In genomic region chr10:116007256-116007891, GRCh38 we compare ENCODE assay signal across 23 cellular contexts.
DNase-seq lines count a peak whose midpoint lies in the region; ATAC-seq and TF ChIP-seq lines count a peak whose summit lies in the region.
"Had no signal": no experiment of that assay in that cellular context is flagged by ENCODE, and none has a peak within 500 bp of the region (broad histone marks: within the 10 kb centered on the region; RNA-seq: fewer than 3 reads in every experiment).

No MANE protein-coding gene starts in this region.

- no peak overlapping the region for H4K8ac ChIP-seq in mesendoderm (ENCODE audit: low read depth, low read length)

- TF ChIP-seq POLR2A in esophagus squamous epithelium (IDR thresholded peaks at IDR 0.05) = no peak

- no peak overlapping the region for H3K9ac ChIP-seq in mesendoderm (ENCODE audit: low read length)
- H3K9ac ChIP-seq: SK-N-SH had no signal

- no peak overlapping the region for H2BK5ac ChIP-seq in mesendoderm (ENCODE audit: low read length)

- H2BK120ac ChIP-seq in mesendoderm (ENCODE audit: low read depth, low read length) = no peak overlapping the region

- WGBS in esophagus squamous epithelium, 2 donors = 69 to 75% methylated on average over 9 of the region's 9 CpGs
- no CpG with 5 or more reads among the region's 9 CpGs for WGBS in mesendoderm (ENCODE audit: extremely low coverage, insufficient coverage, low lambda C conversion rate)

- no peaks in the 10 kb centered on the region for H3K79me2 ChIP-seq in mesendoderm (ENCODE audit: control insufficient read depth, insufficient read depth, low read length)

- no peak for TF ChIP-seq CTCF in foreskin keratinocyte (conservative IDR thresholded peaks at IDR 0.05)
- no peak for TF ChIP-seq CTCF in esophagus squamous epithelium (IDR thresholded peaks at IDR 0.05)
- TF ChIP-seq CTCF in brain microvascular endothelial cell (IDR thresholded peaks at IDR 0.05; ENCODE audit: low read depth, low read length, missing control alignments) = no peak

- no peak for DNase-seq in left cardiac atrium
- DNase-seq in cardiac septum (ENCODE audit: low spot score) = no peak
- DNase-seq in foreskin keratinocyte = peak in 1 of 2 donors; percentile 16
- DNase-seq in occipital lobe (lab: John Stamatoyannopoulos, UW) = peak; percentile 6
- DNase-seq in esophagus squamous epithelium (lab: John Stamatoyannopoulos, UW) = no peak
- no peak for DNase-seq in HAP-1 (ENCODE audit: low spot score in 2 of 2)
- DNase-seq in brain microvascular endothelial cell = no peak
- no peak for DNase-seq in mesendoderm
- DNase-seq: BE2C; Calu3; HCEC 1CT; Karpas-422; NCI-H1092 treated with DMSO at 0.1 percent for 48 hours; NCI-H1436; NCI-H187 treated with DMSO at 0.1 percent for 48 hours; NCI-H2107; NCI-H446 treated with DMSO at 0.1 percent for 48 hours; NCI-H526; NCI-H82; NK-92 treated with Interleukin-12 subunit alpha and Interleukin-12 subunit beta, amount 100 ng/mL, for 24 hours; PC-3; SK-N-SH had no signal

- no peak overlapping the region for H4K5ac ChIP-seq in mesendoderm (ENCODE audit: low read length)

- H3K4me2 ChIP-seq in mesendoderm (ENCODE audit: low read length) = no peak overlapping the region
- H3K4me2 ChIP-seq: SK-N-SH had no signal

- no peak overlapping the region for H2AK5ac ChIP-seq in mesendoderm (ENCODE audit: low read length)

- no peak overlapping the region for H3K23ac ChIP-seq in mesendoderm (ENCODE audit: low read length)

- H3K79me1 ChIP-seq in mesendoderm (ENCODE audit: low read length) = no peaks in the 10 kb centered on the region

- H3K27ac ChIP-seq in foreskin keratinocyte (no peak overlapping the region), esophagus squamous epithelium (no peak overlapping the region), brain microvascular endothelial cell (no peak overlapping the region), mesendoderm (ENCODE audit: low read depth, low read length) (no peak overlapping the region)
- H3K27ac ChIP-seq: 22Rv1 had no signal

- H3K9me3 ChIP-seq in esophagus squamous epithelium (no peaks in the 10 kb centered on the region), HAP-1 (no peaks in the 10 kb centered on the region)
- H3K9me3 ChIP-seq: BE2C, SK-N-SH had no signal

- no peak overlapping the region for H3K18ac ChIP-seq in mesendoderm (ENCODE audit: low read length)

- H3K36me3 ChIP-seq in esophagus squamous epithelium (no peaks in the 10 kb centered on the region), HAP-1 (replicated peaks) (no peaks in the 10 kb centered on the region), brain microvascular endothelial cell (replicated peaks) (no peaks in the 10 kb centered on the region), mesendoderm (ENCODE audit: control insufficient read depth, insufficient read depth, low read length) (no peaks in the 10 kb centered on the region)
- H3K36me3 ChIP-seq: BE2C had no signal

- peak; percentile 30 to 91 for ATAC-seq in left cardiac atrium
- peak; percentile 19 for ATAC-seq in foreskin keratinocyte
- ATAC-seq: PC-3 had no signal

- H2BK15ac ChIP-seq in mesendoderm (replicated peaks; ENCODE audit: low read depth) = no peak overlapping the region

- H3K4ac ChIP-seq in mesendoderm (ENCODE audit: low read depth, low read length) = no peak overlapping the region

- H3K27me3 ChIP-seq in foreskin keratinocyte = no peaks in the 10 kb centered on the region
- no peaks in the 10 kb centered on the region for H3K27me3 ChIP-seq in esophagus squamous epithelium
- no peaks in the 10 kb centered on the region for H3K27me3 ChIP-seq in HAP-1 (ENCODE audit: low read depth)
- no peaks in the 10 kb centered on the region for H3K27me3 ChIP-seq in brain microvascular endothelial cell (replicated peaks)
- no peaks in the 10 kb centered on the region for H3K27me3 ChIP-seq in mesendoderm (ENCODE audit: insufficient read depth, low read length, poor library complexity)
- H3K27me3 ChIP-seq: BE2C had no signal

- H3K4me1 ChIP-seq in foreskin keratinocyte (no peaks in the 10 kb centered on the region), esophagus squamous epithelium (no peaks in the 10 kb centered on the region), HAP-1 (no peaks in the 10 kb centered on the region), mesendoderm (ENCODE audit: control insufficient read depth, low read depth, low read length) (no peaks in the 10 kb centered on the region)
- H3K4me1 ChIP-seq: BE2C had no signal

- H3K56ac ChIP-seq in mesendoderm (ENCODE audit: low read length) = no peak overlapping the region

- in situ Hi-C loops in HAP-1 (cut with MboI; ENCODE audit: low sequenced_read_pairs) = no loop called here
- in situ Hi-C loops in brain microvascular endothelial cell (cut with HindIII; ENCODE audit: low pct_ligation_motif_present, low sequenced_read_pairs) = no loop called here

- H3K4me3 ChIP-seq in esophagus squamous epithelium = no peak overlapping the region
- no peak overlapping the region for H3K4me3 ChIP-seq in HAP-1
- H3K4me3 ChIP-seq in brain microvascular endothelial cell (ENCODE audit: low read depth, low read length) = no peak overlapping the region
- H3K4me3 ChIP-seq in mesendoderm (ENCODE audit: low read length) = no peak overlapping the region

- intact Hi-C loops in left cardiac atrium (cut with DNase I) (no loop called here), cardiac septum (cut with DNase I) (no loop called here), esophagus squamous epithelium (cut with DNase I) (no loop called here)
